ENCODE assay signal across 9 cellular contexts in genomic region chr13:98976338-98976737, GRCh38. TPM values are rescaled to one million over a fixed set of nuclear protein-coding genes. Genes with fewer than 3 reads are reported as not detected.
A peak's percentile ranks its signal among the peaks of the same experiment; 100 is the strongest.
DNase-seq lines count a peak whose midpoint lies in the region; ATAC-seq and TF ChIP-seq lines count a peak whose summit lies in the region.
"Had no signal": no experiment of that assay in that cellular context is flagged by ENCODE, and none has a peak within 500 bp of the region (broad histone marks: within the 10 kb centered on the region; RNA-seq: fewer than 3 reads in every experiment).

No MANE protein-coding gene starts in this region.

- no peaks in the 10 kb centered on the region for H3K9me3 ChIP-seq in mammary epithelial cell (replicated peaks; ENCODE audit: insufficient read depth, low read length)
- no peaks in the 10 kb centered on the region for H3K9me3 ChIP-seq in upper lobe of right lung

- DNase-seq in activated naive CD8-positive, alpha-beta T cell treated with anti-CD3 and anti-CD28 coated beads, Interleukin-2, amount 50 U/mL, for 24 hours, result no peak
- no peak for DNase-seq in mammary epithelial cell
- DNase-seq in mesendoderm, result no peak
- DNase-seq in upper lobe of right lung, result no peak
- no peak for DNase-seq in activated T-cell treated with anti-CD3 and anti-CD28 coated beads, Interleukin-2, amount 50 U/mL, for 4 hours
- no peak for DNase-seq in left colon
- DNase-seq: activated CD4-positive, alpha-beta T cell treated with anti-CD3 and anti-CD28 coated beads, Interleukin-2, amount 10 ng/mL, durations not matched to agents 7 days and 5 days had no signal

- H4K20me1 ChIP-seq in mammary epithelial cell (ENCODE audit: insufficient read depth, low read length), result no peaks in the 10 kb centered on the region

- no TSS peak for BruUV-seq in mammary epithelial cell (replicated peaks; lab: Mats Ljungman, UMichigan)

- H3K9me3 Mint-ChIP-seq in activated naive CD8-positive, alpha-beta T cell (ENCODE audit: low read depth), result no peaks in the 10 kb centered on the region
- no peaks in the 10 kb centered on the region for H3K9me3 Mint-ChIP-seq in activated naive CD8-positive, alpha-beta T cell treated with anti-CD3 and anti-CD28 coated beads, Interleukin-2, amount 50 U/mL, for 24 hours
- H3K9me3 Mint-ChIP-seq in activated T-cell treated with anti-CD3 and anti-CD28 coated beads, Interleukin-2, amount 50 U/mL, for 4 hours, result no peaks in the 10 kb centered on the region
- H3K9me3 Mint-ChIP-seq: activated CD4-positive, alpha-beta T cell treated with anti-CD3 and anti-CD28 coated beads, Interleukin-2, amount 10 ng/mL, durations not matched to agents 7 days and 5 days had no signal

- H4K8ac ChIP-seq in mesendoderm (ENCODE audit: low read depth, low read length), result no peak overlapping the region

- H3K27ac ChIP-seq in mammary epithelial cell (ENCODE audit: insufficient read depth, low read depth, low read length), result peak overlapping the region; percentile 92
- H3K27ac ChIP-seq in mesendoderm (ENCODE audit: low read depth, low read length), result peak overlapping the region; percentile 45
- H3K27ac ChIP-seq in upper lobe of right lung, result peak overlapping the region; percentile 75

- CTCF ChIA-PET in mammary epithelial cell (lab: Charles Lee; ENCODE audit: low non-redundant PET), result interaction anchor here (0.5 kb wide), 1 partner anchor 289 kb away, joined by 3 read pairs; no protein-coding TSS in a partner anchor

- H3K36me3 Mint-ChIP-seq in activated naive CD8-positive, alpha-beta T cell, result no peaks in the 10 kb centered on the region
- H3K36me3 Mint-ChIP-seq in activated naive CD8-positive, alpha-beta T cell treated with anti-CD3 and anti-CD28 coated beads, Interleukin-2, amount 50 U/mL, for 24 hours (ENCODE audit: low read depth), result no peaks in the 10 kb centered on the region
- H3K36me3 Mint-ChIP-seq in activated T-cell treated with anti-CD3 and anti-CD28 coated beads, Interleukin-2, amount 50 U/mL, for 4 hours (ENCODE audit: insufficient read depth), result no peaks in the 10 kb centered on the region

- H4K5ac ChIP-seq in mesendoderm (ENCODE audit: low read length), result no peak overlapping the region

- no peak overlapping the region for H3K23ac ChIP-seq in mesendoderm (ENCODE audit: low read length)

- no peak overlapping the region for H3K9ac ChIP-seq in mammary epithelial cell (ENCODE audit: insufficient read depth, low read length)
- H3K9ac ChIP-seq in mesendoderm (ENCODE audit: low read length), result no peak overlapping the region

- peaks cover 47% of the 10 kb centered on the region for H3K4me1 ChIP-seq in mammary epithelial cell (ENCODE audit: insufficient read depth, low read length)
- H3K4me1 ChIP-seq in mesendoderm (ENCODE audit: control insufficient read depth, low read depth, low read length), result peaks cover 13% of the 10 kb centered on the region
- H3K4me1 ChIP-seq in upper lobe of right lung, result peaks cover 28% of the 10 kb centered on the region

- peak overlapping the region; percentile 2 for H3K27ac Mint-ChIP-seq in activated naive CD8-positive, alpha-beta T cell
- H3K27ac Mint-ChIP-seq in activated naive CD8-positive, alpha-beta T cell treated with anti-CD3 and anti-CD28 coated beads, Interleukin-2, amount 50 U/mL, for 24 hours, result no peak overlapping the region
- H3K27ac Mint-ChIP-seq: activated CD4-positive, alpha-beta T cell treated with anti-CD3 and anti-CD28 coated beads, Interleukin-2, amount 10 ng/mL, durations not matched to agents 7 days and 5 days had no signal

- no peak overlapping the region for H3K4me3 ChIP-seq in mammary epithelial cell (replicated peaks in 1 of 3; ENCODE audit: insufficient read depth in 1 of 3, low read depth in 2 of 3, low read length in 3 of 3)
- H3K4me3 ChIP-seq in mesendoderm (ENCODE audit: low read length), result no peak overlapping the region
- H3K4me3 ChIP-seq in upper lobe of right lung, result peak overlapping the region; percentile 49

- intact Hi-C loops in mammary epithelial cell (cut with micrococcal nuclease) (loop anchor here (5.0 to 10.0 kb wide), 4 partner anchors 64 to 288 kb away; no protein-coding TSS in a partner anchor), upper lobe of right lung (cut with DNase I) (no loop called here), left colon (cut with DNase I, micrococcal nuclease) (no loop called here)

- dilution Hi-C loops in mammary epithelial cell (cut with HindIII; ENCODE audit: low sequenced_read_pairs), result no loop called here

- no peak overlapping the region for H2BK120ac ChIP-seq in mesendoderm (ENCODE audit: low read depth, low read length)

- peak overlapping the region; percentile 35 for H3K4me3 Mint-ChIP-seq in activated naive CD8-positive, alpha-beta T cell
- H3K4me3 Mint-ChIP-seq in activated naive CD8-positive, alpha-beta T cell treated with anti-CD3 and anti-CD28 coated beads, Interleukin-2, amount 50 U/mL, for 24 hours, result no peak overlapping the region
- H3K4me3 Mint-ChIP-seq in activated T-cell treated with anti-CD3 and anti-CD28 coated beads, Interleukin-2, amount 50 U/mL, for 4 hours, result no peak overlapping the region
- H3K4me3 Mint-ChIP-seq: activated CD4-positive, alpha-beta T cell treated with anti-CD3 and anti-CD28 coated beads, Interleukin-2, amount 10 ng/mL, durations not matched to agents 7 days and 5 days had no signal

- H2BK5ac ChIP-seq in mesendoderm (ENCODE audit: low read length), result no peak overlapping the region

- no peak for ATAC-seq in activated naive CD8-positive, alpha-beta T cell treated with anti-CD3 and anti-CD28 coated beads, Interleukin-2, amount 50 U/mL, for 24 hours
- ATAC-seq in upper lobe of right lung (no peak), left colon (no peak), GM21786 (IDR thresholded peaks at IDR 0.05; ENCODE audit: unreplicated experiment) (no peak)
- ATAC-seq in activated T-cell treated with anti-CD3 and anti-CD28 coated beads, Interleukin-2, amount 50 U/mL, for 4 hours, result no peak

- H2AFZ ChIP-seq in mammary epithelial cell (ENCODE audit: low read depth, low read length), result no peak overlapping the region

- no peak overlapping the region for H3K4ac ChIP-seq in mesendoderm (ENCODE audit: low read depth, low read length)

- H3K27me3 ChIP-seq in mammary epithelial cell (ENCODE audit: insufficient read depth, low read length), result no peaks in the 10 kb centered on the region
- no peaks in the 10 kb centered on the region for H3K27me3 ChIP-seq in mesendoderm (ENCODE audit: insufficient read depth, low read length, poor library complexity)
- H3K27me3 ChIP-seq in upper lobe of right lung, result no peaks in the 10 kb centered on the region

- in situ Hi-C loops in mammary epithelial cell (cut with MboI; ENCODE audit: low sequenced_read_pairs in 2 of 2), result no loop called here

- H3K4me2 ChIP-seq in mammary epithelial cell (ENCODE audit: insufficient read depth, low read depth, low read length) (peak overlapping the region; percentile 96), mesendoderm (ENCODE audit: low read length) (no peak overlapping the region)

- no peak overlapping the region for H3K18ac ChIP-seq in mesendoderm (ENCODE audit: low read length)

- H3K36me3 ChIP-seq in mammary epithelial cell (ENCODE audit: insufficient read depth, low read length) (no peaks in the 10 kb centered on the region), mesendoderm (ENCODE audit: control insufficient read depth, insufficient read depth, low read length) (no peaks in the 10 kb centered on the region), upper lobe of right lung (no peaks in the 10 kb centered on the region)

- H3K4me1 Mint-ChIP-seq in activated naive CD8-positive, alpha-beta T cell (ENCODE audit: low read depth), result peaks cover 80% of the 10 kb centered on the region
- peaks cover 62% of the 10 kb centered on the region for H3K4me1 Mint-ChIP-seq in activated naive CD8-positive, alpha-beta T cell treated with anti-CD3 and anti-CD28 coated beads, Interleukin-2, amount 50 U/mL, for 24 hours
- H3K4me1 Mint-ChIP-seq in activated T-cell treated with anti-CD3 and anti-CD28 coated beads, Interleukin-2, amount 50 U/mL, for 4 hours (ENCODE audit: low read depth), result peaks cover 61% of the 10 kb centered on the region

- H2AK5ac ChIP-seq in mesendoderm (ENCODE audit: low read length), result no peak overlapping the region

- no peak overlapping the region for H3K56ac ChIP-seq in mesendoderm (ENCODE audit: low read length)

- H3K27me3 Mint-ChIP-seq in activated naive CD8-positive, alpha-beta T cell, result no peaks in the 10 kb centered on the region
- no peaks in the 10 kb centered on the region for H3K27me3 Mint-ChIP-seq in activated naive CD8-positive, alpha-beta T cell treated with anti-CD3 and anti-CD28 coated beads, Interleukin-2, amount 50 U/mL, for 24 hours
- H3K27me3 Mint-ChIP-seq in activated T-cell treated with anti-CD3 and anti-CD28 coated beads, Interleukin-2, amount 50 U/mL, for 4 hours (ENCODE audit: low read depth), result no peaks in the 10 kb centered on the region
- H3K27me3 Mint-ChIP-seq: activated CD4-positive, alpha-beta T cell treated with anti-CD3 and anti-CD28 coated beads, Interleukin-2, amount 10 ng/mL, durations not matched to agents 7 days and 5 days had no signal

- no peak overlapping the region for H2BK15ac ChIP-seq in mesendoderm (replicated peaks; ENCODE audit: low read depth)

- H3K79me2 ChIP-seq in mammary epithelial cell (ENCODE audit: insufficient read depth, low read length) (peaks cover 75% of the 10 kb centered on the region), mesendoderm (ENCODE audit: control insufficient read depth, insufficient read depth, low read length) (no peaks in the 10 kb centered on the region)

- TF ChIP-seq CTCF in mammary epithelial cell (conservative IDR thresholded peaks at IDR 0.05 in 1 of 2, IDR thresholded peaks at IDR 0.05 in 1 of 2; ENCODE audit: extremely low read depth in 1 of 2, insufficient read depth in 1 of 2, low read depth in 1 of 2, low read length in 2 of 2) (no peak), upper lobe of right lung (IDR thresholded peaks at IDR 0.05) (no peak)

- no peaks in the 10 kb centered on the region for H3K79me1 ChIP-seq in mesendoderm (ENCODE audit: low read length)

RNA-seq across cellular contexts. Expression of gene DOCK9, which starts 1.5 kb away (rescaled TPM):
- total RNA-seq in mammary epithelial cell (10 to 100 TPM; 65.2 to 77.6 TPM), upper lobe of right lung (170 TPM), left colon (10 to 100 TPM; 50.0 to 60.4 TPM)
- polyA plus RNA-seq in mammary epithelial cell, result 52.9 TPM
- 122 TPM for polyA minus RNA-seq in mammary epithelial cell
- polyA plus RNA-seq in mesendoderm (2013, experiment 1 of 2), result 9.6 TPM
- 10.6 TPM for polyA plus RNA-seq in mesendoderm (2013, experiment 2 of 2)
- 10 to 100 TPM; 25.8 to 34.9 (median 28.4) TPM for total RNA-seq in activated T-cell treated with anti-CD3 and anti-CD28 coated beads, Interleukin-2, amount 50 U/mL, for 4 hours
